Comparison of ENCODE assay signal across 8 cellular contexts in genomic region chr19:4669723-4670480, GRCh38. TPM values are rescaled to one million over a fixed set of nuclear protein-coding genes. Genes with fewer than 3 reads are reported as not detected.
DNase-seq lines count a peak whose midpoint lies in the region; ATAC-seq, FAIRE-seq and TF ChIP-seq lines count a peak whose summit lies in the region.

TSS of gene MYDGF (minus strand) at chr19:4670342. CDS start at chr19:4670334, 8 bp downstream.

- CTCF ChIA-PET in A673 (lab: Charles Lee): no interaction called here

- peak within 1 kb of the TSS; percentile 83 for H3K27ac ChIP-seq in A673 (ENCODE audit: low read depth, low read length, poor library complexity, severe bottlenecking)
- H3K27ac ChIP-seq in keratinocyte (ENCODE audit: control insufficient read depth, insufficient read depth, low read length): peak within 1 kb of the TSS; percentile 82

- H4K20me1 ChIP-seq in keratinocyte (ENCODE audit: control insufficient read depth, extremely low read depth, insufficient read depth, low read length): no peaks in the 10 kb centered on the region

- H3K9me1 ChIP-seq in keratinocyte (ENCODE audit: control insufficient read depth, extremely low read depth, insufficient read depth, low read length): no peaks in the 10 kb centered on the region

- peak; percentile 56 for ATAC-seq in GM18873 (IDR thresholded peaks at IDR 0.05; ENCODE audit: low FRiP score, unreplicated experiment)
- ATAC-seq in HG03196 (IDR thresholded peaks at IDR 0.05; ENCODE audit: unreplicated experiment): peak; percentile 72

- H3K9me3 ChIP-seq in A673 (ENCODE audit: low read depth, low read length, poor library complexity, severe bottlenecking) (no peaks in the 10 kb centered on the region), keratinocyte (ENCODE audit: control insufficient read depth, low read depth, low read length) (no peaks in the 10 kb centered on the region)

- no peaks in the 10 kb centered on the region for H3K4me1 ChIP-seq in A673 (ENCODE audit: insufficient read depth, low read length, poor library complexity, severe bottlenecking)
- H3K4me1 ChIP-seq in keratinocyte (ENCODE audit: control insufficient read depth, extremely low read depth, insufficient read depth, low read length): peaks cover 16% of the 10 kb centered on the region

- no peak for FAIRE-seq in keratinocyte (lab: Jason Lieb, UNC)

- H3K79me2 ChIP-seq in keratinocyte (ENCODE audit: control insufficient read depth, insufficient read depth, low read length): peaks cover 31% of the 10 kb centered on the region

- H3K9ac ChIP-seq in keratinocyte (ENCODE audit: control insufficient read depth, extremely low read depth, insufficient read depth, low read length): peak within 1 kb of the TSS; percentile 96

- H3K27me3 ChIP-seq in A673 (replicated peaks; ENCODE audit: insufficient read depth, low read depth, low read length, poor library complexity): no peaks in the 10 kb centered on the region
- H3K27me3 ChIP-seq in keratinocyte (ENCODE audit: control insufficient read depth, extremely low read depth, insufficient read depth, low read length): no peaks in the 10 kb centered on the region

- H3K36me3 ChIP-seq in A673 (ENCODE audit: insufficient read depth, low read length, poor library complexity, severe bottlenecking): peaks cover 20% of the 10 kb centered on the region
- H3K36me3 ChIP-seq in keratinocyte (ENCODE audit: control insufficient read depth in 2 of 2, extremely low read depth in 1 of 2, insufficient read depth in 2 of 2, low read length in 2 of 2): peaks cover 9 to 31% of the 10 kb centered on the region in 2 experiments

- intact Hi-C loops in A673 (cut with micrococcal nuclease; ENCODE audit: unreplicated experiment): no loop called here

- H3K4me3 ChIP-seq in A673 (ENCODE audit: low read depth, low read length, poor library complexity, severe bottlenecking) (peak within 1 kb of the TSS; percentile 92), keratinocyte (ENCODE audit: control insufficient read depth in 2 of 3, extremely low read depth in 1 of 3, insufficient read depth in 2 of 3, low read depth in 1 of 3, low read length in 3 of 3) (peak within 1 kb of the TSS; percentile 79 to 96 (median 86))

- peak within 1 kb of the TSS; percentile 46 for H2AFZ ChIP-seq in keratinocyte (ENCODE audit: control insufficient read depth, low read length)

- peak; percentile 95 for DNase-seq in A673 (ENCODE audit: low spot score)
- peak; percentile 82 for DNase-seq in NCI-H446 treated with DMSO at 0.1 percent for 48 hours (lab: John Stamatoyannopoulos, UW)
- DNase-seq in activated CD4-positive, CD25-positive, alpha-beta regulatory T cell treated with anti-CD3 and anti-CD28 coated beads, Interleukin-2, amount 50 U/mL, for 16 hours (ENCODE audit: low read depth, low spot score): peak; percentile 83
- DNase-seq in central memory CD4-positive, alpha-beta T cell: peak; percentile 90
- DNase-seq in keratinocyte (ENCODE audit: low read depth, low spot score): peak; percentile 44
- peak; percentile 95 for DNase-seq in stimulated activated CD4-positive, alpha-beta T cell treated with anti-CD3 and anti-CD28 coated beads, Interleukin-12 subunit alpha, Interleukin-12 subunit beta, amount 100 ng/mL, for 4 hours

- BruUV-seq in A673 (replicated peaks; lab: Mats Ljungman, UMichigan): no TSS peak

- H3K4me2 ChIP-seq in keratinocyte (ENCODE audit: control insufficient read depth, extremely low read depth, insufficient read depth, low read depth, low read length): peak within 1 kb of the TSS; percentile 85

- POLR2A ChIA-PET in A673 (lab: Charles Lee; ENCODE audit: low non-redundant PET): interaction anchor here (0.6 to 0.8 kb wide), 2 partner anchors 298 to 780 kb away, joined by 4 to 10 read pairs; no protein-coding TSS in a partner anchor

- TF ChIP-seq CTCF in A673 (conservative IDR thresholded peaks at IDR 0.05; ENCODE audit: low read depth, low read length) (no peak), keratinocyte (optimal IDR thresholded peaks at IDR 0.05 in 1 of 3, IDR thresholded peaks at IDR 0.05 in 1 of 3, conservative IDR thresholded peaks at IDR 0.05 in 1 of 3; ENCODE audit: extremely low read depth in 1 of 3, insufficient read depth in 2 of 3, low read length in 3 of 3) (no peak)

- dilution Hi-C loops in keratinocyte (cut with MboI; ENCODE audit: extremely low pct_ligation_motif_present, low sequenced_read_pairs): no loop called here

RNA-seq across cellular contexts. Expression of gene MYDGF, which starts in this region (rescaled TPM):
- total RNA-seq in A673 (2021): 128 TPM in 2 replicates
- polyA plus RNA-seq in keratinocyte: 80.3 to 141 TPM (median 85.9 TPM) in 3 replicates
- 17.6 TPM for polyA plus RNA-seq in keratinocyte (2011; ENCODE audit: low read depth)
- polyA plus RNA-seq in keratinocyte (2011; cell fraction: cytosol; rRNA removed): 54.8 and 110 TPM in 2 replicates
- 95.6 and 133 TPM in 2 replicates for polyA plus RNA-seq in keratinocyte (2011; cell fraction: nucleus; rRNA removed)
- polyA plus RNA-seq in keratinocyte (2012; ENCODE audit: low replicate concordance): 123 and 217 TPM in 2 replicates
- 25.0 to 71.5 TPM (median 35.6 TPM) in 3 replicates for polyA minus RNA-seq in keratinocyte
- 79.0 TPM for polyA minus RNA-seq in keratinocyte (2011; cell fraction: cytosol; rRNA and poly(A)+ RNA removed)
- polyA minus RNA-seq in keratinocyte (2011; cell fraction: nucleus; rRNA and poly(A)+ RNA removed): 40.6 and 42.4 TPM in 2 replicates

Comparison
In these comparisons a context has a peak if more than half of its experiments do, and no peak if none do; other contexts are left out.
1. Peak in every context shown above with its lines: DNase-seq, ATAC-seq, H3K4me3 ChIP-seq and H3K27ac ChIP-seq.
2. DNase-seq: peak in every context shown above with its lines; median percentile 95 in A673; 95 in stimulated activated CD4-positive, alpha-beta T cell treated with anti-CD3 and anti-CD28 coated beads, Interleukin-12 subunit alpha, Interleukin-12 subunit beta, amount 100 ng/mL, for 4 hours; 90 in central memory CD4-positive, alpha-beta T cell; 83 in activated CD4-positive, CD25-positive, alpha-beta regulatory T cell treated with anti-CD3 and anti-CD28 coated beads, Interleukin-2, amount 50 U/mL, for 16 hours; 82 in NCI-H446 treated with DMSO at 0.1 percent for 48 hours; 44 in keratinocyte.